Comparison of ENCODE assay signal across 10 cellular contexts in the genomic region with DNA sequence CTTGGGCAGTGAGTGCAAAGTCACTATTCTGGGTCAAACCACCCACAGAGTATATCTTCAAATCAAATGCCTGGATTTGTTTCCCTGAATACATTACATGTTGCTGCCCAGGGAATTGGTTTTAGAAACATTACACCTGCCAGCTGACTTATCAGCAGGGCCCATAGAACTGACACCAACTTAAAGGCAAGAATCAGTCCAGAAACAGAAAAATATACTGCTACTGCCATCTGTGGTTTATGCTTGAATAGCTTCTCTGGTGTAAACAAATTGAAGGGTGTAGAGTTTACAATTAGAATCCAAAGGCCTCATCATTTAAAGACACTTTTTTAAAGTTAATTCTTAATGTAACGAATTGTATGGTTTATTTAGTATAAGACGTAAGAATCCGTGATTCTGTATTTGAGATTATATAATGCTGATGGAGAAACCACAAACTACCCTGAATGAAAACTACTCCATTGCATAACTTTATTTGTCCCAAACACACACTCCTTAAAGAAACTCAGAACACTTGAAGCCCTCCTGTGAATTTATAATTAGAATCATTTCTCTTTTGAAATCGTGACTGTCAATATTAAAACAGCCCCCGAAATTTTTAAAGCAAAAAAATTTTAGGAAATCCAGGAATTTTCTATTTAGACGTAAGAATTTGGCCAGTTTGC. TPM values are rescaled to one million over a fixed set of nuclear protein-coding genes. Genes with fewer than 3 reads are reported as not detected.
DNase-seq lines count a peak whose midpoint lies in the region; ATAC-seq and TF ChIP-seq lines count a peak whose summit lies in the region.
"Had no signal": no experiment of that assay in that cellular context is flagged by ENCODE, and none has a peak within 500 bp of the region (broad histone marks: within the 10 kb centered on the region; RNA-seq: fewer than 3 reads in every experiment).

No MANE protein-coding gene starts in this region.

- H3K9me3 Mint-ChIP-seq in CD8-positive, alpha-beta memory T cell, result peaks cover 0 to 4% (median 0%) of the 10 kb centered on the region in 5 donors
- H3K9me3 Mint-ChIP-seq: activated naive CD4-positive, alpha-beta T cell treated with anti-CD3 and anti-CD28 coated beads, Interleukin-2, amount 10 ng/mL, durations not matched to agents 7 days and 5 days had no signal

- in situ Hi-C loops in brain microvascular endothelial cell (cut with HindIII; ENCODE audit: low pct_ligation_motif_present, low sequenced_read_pairs), result no loop called here

- no peak for ATAC-seq in GM19452 (IDR thresholded peaks at IDR 0.05; ENCODE audit: unreplicated experiment)

- H3K27me3 Mint-ChIP-seq in CD8-positive, alpha-beta memory T cell, result peaks cover 57 to 89% of the 10 kb centered on the region in 2 donors

- no peaks in the 10 kb centered on the region for H3K36me3 Mint-ChIP-seq in CD8-positive, alpha-beta memory T cell
- H3K36me3 Mint-ChIP-seq: activated naive CD4-positive, alpha-beta T cell treated with anti-CD3 and anti-CD28 coated beads, Interleukin-2, amount 10 ng/mL, durations not matched to agents 7 days and 5 days had no signal

- H3K27ac Mint-ChIP-seq in CD8-positive, alpha-beta memory T cell, result no peak overlapping the region
- H3K27ac Mint-ChIP-seq: activated naive CD4-positive, alpha-beta T cell treated with anti-CD3 and anti-CD28 coated beads, Interleukin-2, amount 10 ng/mL, durations not matched to agents 7 days and 5 days had no signal

- no peaks in the 10 kb centered on the region for H3K36me3 ChIP-seq in brain microvascular endothelial cell (replicated peaks)
- H3K36me3 ChIP-seq in CD8-positive, alpha-beta memory T cell (ENCODE audit: insufficient read depth, low read length), result no peaks in the 10 kb centered on the region

- TF ChIP-seq CTCF in brain microvascular endothelial cell (IDR thresholded peaks at IDR 0.05; ENCODE audit: low read depth, low read length, missing control alignments), result peak; percentile 36

- peaks cover 6% of the 10 kb centered on the region for H3K4me1 ChIP-seq in CD8-positive, alpha-beta memory T cell (ENCODE audit: insufficient read depth, low read length)

- H3K4me3 Mint-ChIP-seq in CD8-positive, alpha-beta memory T cell, result no peak overlapping the region
- H3K4me3 Mint-ChIP-seq: activated naive CD4-positive, alpha-beta T cell treated with anti-CD3 and anti-CD28 coated beads, Interleukin-2, amount 10 ng/mL, durations not matched to agents 7 days and 5 days had no signal

- CTCF ChIA-PET in CD8-positive, alpha-beta memory T cell (lab: Charles Lee), result interaction anchor here (1.5 to 4.1 kb wide), 2 partner anchors 7 to 88 kb away, joined by 5 to 21 read pairs; partner anchors contain the start of genes NR6A1 and WDR38

- POLR2A ChIA-PET in CD8-positive, alpha-beta memory T cell (lab: Charles Lee), result no interaction called here

- no peak overlapping the region for H3K4me3 ChIP-seq in brain microvascular endothelial cell (ENCODE audit: low read depth, low read length)
- no peak overlapping the region for H3K4me3 ChIP-seq in CD8-positive, alpha-beta memory T cell (ENCODE audit: low read length)

- no peak overlapping the region for H3K27ac ChIP-seq in brain microvascular endothelial cell
- no peak overlapping the region for H3K27ac ChIP-seq in CD8-positive, alpha-beta memory T cell (ENCODE audit: low read depth, low read length)

- H3K27me3 ChIP-seq in brain microvascular endothelial cell (replicated peaks), result peaks cover 21% of the 10 kb centered on the region
- H3K27me3 ChIP-seq in CD8-positive, alpha-beta memory T cell (ENCODE audit: insufficient read depth, low read length, poor library complexity, severe bottlenecking), result peaks cover 49% of the 10 kb centered on the region

- no peaks in the 10 kb centered on the region for H3K9me3 ChIP-seq in CD8-positive, alpha-beta memory T cell (ENCODE audit: low read length)

- peaks cover 9 to 10% (median 10%) of the 10 kb centered on the region in 3 donors for H3K4me1 Mint-ChIP-seq in CD8-positive, alpha-beta memory T cell

- peak; percentile 37 for DNase-seq in NCI-H1105 treated with DMSO at 0.1 percent for 48 hours (lab: John Stamatoyannopoulos, UW)
- DNase-seq in NCI-H1105 (lab: John Stamatoyannopoulos, UW), result no peak
- peak; percentile 44 for DNase-seq in M059J (ENCODE audit: low read depth)
- DNase-seq in brain microvascular endothelial cell, result no peak
- peak; percentile 50 for DNase-seq in renal cortical epithelial cell (ENCODE audit: low read depth)
- DNase-seq in CD8-positive, alpha-beta memory T cell, result no peak
- no peak for DNase-seq in globus pallidus (ENCODE audit: low spot score)
- DNase-seq: activated naive CD4-positive, alpha-beta T cell treated with anti-CD3 and anti-CD28 coated beads, Interleukin-2, amount 10 ng/mL, durations not matched to agents 7 days and 5 days; posterior cingulate gyrus had no signal

RNA-seq across cellular contexts. Expression of gene NR6A1, which starts 6.2 kb away (rescaled TPM):
- total RNA-seq in M059J (2014; rRNA removed; shearing (Covaris generic)), result 1.4 and 2.4 TPM in 2 replicates
- total RNA-seq in renal cortical epithelial cell, result 6.0 and 6.1 TPM in 2 replicates
- 1 to 10 TPM; 2.4 to 3.0 TPM for total RNA-seq in CD8-positive, alpha-beta memory T cell
- polyA plus RNA-seq in CD8-positive, alpha-beta memory T cell, result not detected

RNA-seq across cellular contexts. Expression of gene OLFML2A, which starts 12.0 kb away (rescaled TPM):
- 2.4 and 9.3 TPM in 2 replicates for total RNA-seq in M059J (2014; rRNA removed; shearing (Covaris generic))
- total RNA-seq in renal cortical epithelial cell, result 2.1 and 6.6 TPM in 2 replicates
- not detected for total RNA-seq in CD8-positive, alpha-beta memory T cell
- not detected for polyA plus RNA-seq in CD8-positive, alpha-beta memory T cell

Comparison
In these comparisons a context has a peak if more than half of its experiments do, and no peak if none do; other contexts are left out.
1. DNase-seq: peak in NCI-H1105 treated with DMSO at 0.1 percent for 48 hours (single experiment), M059J (single experiment) and renal cortical epithelial cell (single experiment); none in NCI-H1105 (single experiment), brain microvascular endothelial cell (single experiment), CD8-positive, alpha-beta memory T cell (0 of 5) and globus pallidus (single experiment).